22 cellular contexts compared by ENCODE assay signal in the genomic region with DNA sequence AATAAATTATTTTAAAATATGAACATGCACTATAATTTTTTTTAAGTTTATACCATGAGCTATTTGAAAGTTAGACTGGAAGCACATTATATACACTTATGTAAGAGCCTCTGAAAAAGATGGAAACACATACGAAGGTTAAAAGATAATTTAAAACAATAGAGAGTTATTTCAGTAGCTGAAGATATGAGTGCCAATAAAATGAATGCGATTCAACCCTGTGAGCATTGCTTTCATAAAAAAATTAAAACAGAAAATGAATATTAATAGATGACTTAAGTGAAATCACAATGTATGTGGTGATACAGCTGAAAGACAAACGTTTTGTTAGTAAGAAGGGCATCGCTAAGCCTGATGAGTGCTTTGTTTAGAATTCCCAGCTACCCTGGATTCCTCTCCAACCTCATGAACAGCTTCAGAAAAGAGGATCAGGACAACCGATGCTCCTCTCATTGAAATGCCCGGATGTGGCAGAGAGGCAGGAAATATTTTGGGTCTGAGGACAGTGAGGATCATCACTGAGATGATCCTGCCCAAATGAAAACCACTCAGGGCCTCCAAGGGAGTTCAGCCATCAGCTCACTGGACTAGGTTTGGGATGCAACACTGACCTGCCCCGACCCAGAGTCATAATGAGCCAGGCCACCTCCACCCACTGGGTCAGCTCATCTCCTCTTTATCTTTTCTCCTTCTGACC.
"Had no signal": no experiment of that assay in that cellular context is flagged by ENCODE, and none has a peak within 500 bp of the region (broad histone marks: within the 10 kb centered on the region; RNA-seq: fewer than 3 reads in every experiment).

No MANE protein-coding gene starts in this region.

- H3K4me3 ChIP-seq: cardiac muscle cell, heart left ventricle, ovary, prostate gland, thoracic aorta, vagina had no signal

- H3K27ac Mint-ChIP-seq: activated CD4-positive, alpha-beta memory T cell treated with anti-CD3 and anti-CD28 coated beads, Interleukin-2, amount 10 ng/mL, durations not matched to agents 7 days and 5 days; activated CD8-positive, alpha-beta memory T cell treated with anti-CD3 and anti-CD28 coated beads, Interleukin-2, amount 10 ng/mL, durations not matched to agents 7 days and 5 days; activated T-helper 1 cell treated with anti-CD3 and anti-CD28 coated beads, Interleukin-12 subunit alpha, Interleukin-12 subunit beta, Interleukin-2, Interleukin-4 antibody, amounts not matched to agents 30 ng/mL and 10 ng/mL and 1 ng/mL, durations not matched to agents 14 hours and 24 hours and 36 hours; nephron; type B pancreatic cell had no signal

- H3K36me3 Mint-ChIP-seq: activated CD8-positive, alpha-beta memory T cell treated with anti-CD3 and anti-CD28 coated beads, Interleukin-2, amount 10 ng/mL, durations not matched to agents 7 days and 5 days; type B pancreatic cell had no signal

- H3K4me3 Mint-ChIP-seq: activated CD4-positive, alpha-beta memory T cell treated with anti-CD3 and anti-CD28 coated beads, Interleukin-2, amount 10 ng/mL, durations not matched to agents 7 days and 5 days; activated CD8-positive, alpha-beta memory T cell treated with anti-CD3 and anti-CD28 coated beads, Interleukin-2, amount 10 ng/mL, durations not matched to agents 7 days and 5 days; activated naive CD8-positive, alpha-beta T cell treated with anti-CD3 and anti-CD28 coated beads, Interleukin-2, amount 50 U/mL, for 24 hours; activated T-helper 1 cell treated with anti-CD3 and anti-CD28 coated beads, Interleukin-12 subunit alpha, Interleukin-12 subunit beta, Interleukin-2, Interleukin-4 antibody, amounts not matched to agents 30 ng/mL and 10 ng/mL and 1 ng/mL, durations not matched to agents 14 hours and 24 hours and 36 hours; nephron; type B pancreatic cell had no signal

- H3K4me1 Mint-ChIP-seq: activated CD4-positive, alpha-beta memory T cell treated with anti-CD3 and anti-CD28 coated beads, Interleukin-2, amount 10 ng/mL, durations not matched to agents 7 days and 5 days; activated CD8-positive, alpha-beta memory T cell treated with anti-CD3 and anti-CD28 coated beads, Interleukin-2, amount 10 ng/mL, durations not matched to agents 7 days and 5 days; nephron had no signal

- ATAC-seq: activated CD8-positive, alpha-beta memory T cell treated with anti-CD3 and anti-CD28 coated beads, Interleukin-2, amount 10 ng/mL, durations not matched to agents 7 days and 5 days; left ventricle myocardium superior had no signal

- H3K36me3 ChIP-seq: cardiac muscle cell, heart left ventricle, neutrophil, ovary, prostate gland, thoracic aorta, vagina had no signal

- H3K27me3 ChIP-seq: heart left ventricle, neutrophil, ovary, vagina had no signal

- H3K4me1 ChIP-seq: heart left ventricle, prostate gland, vagina had no signal

- H3K27ac ChIP-seq: cardiac muscle cell, epithelial cell of prostate, heart left ventricle, neutrophil, ovary, prostate gland, thoracic aorta, vagina had no signal

- DNase-seq: activated CD4-positive, alpha-beta memory T cell treated with anti-CD3 and anti-CD28 coated beads, Interleukin-2, amount 10 ng/mL, durations not matched to agents 7 days and 5 days; activated CD8-positive, alpha-beta memory T cell treated with anti-CD3 and anti-CD28 coated beads, Interleukin-2, amount 10 ng/mL, durations not matched to agents 7 days and 5 days; activated gamma-delta T cell; activated naive CD4-positive, alpha-beta T cell treated with anti-CD3 and anti-CD28 coated beads, Interleukin-2, amount 50 U/mL, for 16 hours; activated naive CD8-positive, alpha-beta T cell treated with anti-CD3 and anti-CD28 coated beads, Interleukin-2, amount 50 U/mL, for 24 hours; activated T-cell treated with anti-CD3 and anti-CD28 coated beads for 4 hours; heart left ventricle; left ventricle myocardium superior; mammary epithelial cell; ovary; stimulated activated CD4-positive, alpha-beta T cell treated with anti-CD3 and anti-CD28 coated beads, Interleukin-2, amount 100 ng/mL, for 48 hours; stimulated activated CD8-positive, alpha-beta memory T cell treated with anti-CD3 and anti-CD28 coated beads, Interleukin-4, amount 100 ng/mL, for 48 hours; stimulated activated naive CD4-positive, alpha-beta T cell treated with Interleukin-2 at 50 U/mL for 16 hours had no signal

- H3K9me3 Mint-ChIP-seq: activated CD4-positive, alpha-beta memory T cell treated with anti-CD3 and anti-CD28 coated beads, Interleukin-2, amount 10 ng/mL, durations not matched to agents 7 days and 5 days; activated naive CD8-positive, alpha-beta T cell treated with anti-CD3 and anti-CD28 coated beads, Interleukin-2, amount 50 U/mL, for 24 hours; activated T-helper 1 cell treated with anti-CD3 and anti-CD28 coated beads, Interleukin-12 subunit alpha, Interleukin-12 subunit beta, Interleukin-2, Interleukin-4 antibody, amounts not matched to agents 30 ng/mL and 10 ng/mL and 1 ng/mL, durations not matched to agents 14 hours and 24 hours and 36 hours; nephron; type B pancreatic cell had no signal

- H3K9me3 ChIP-seq: heart left ventricle, neutrophil, ovary, prostate gland, thoracic aorta, vagina had no signal
